In the genomic region with DNA sequence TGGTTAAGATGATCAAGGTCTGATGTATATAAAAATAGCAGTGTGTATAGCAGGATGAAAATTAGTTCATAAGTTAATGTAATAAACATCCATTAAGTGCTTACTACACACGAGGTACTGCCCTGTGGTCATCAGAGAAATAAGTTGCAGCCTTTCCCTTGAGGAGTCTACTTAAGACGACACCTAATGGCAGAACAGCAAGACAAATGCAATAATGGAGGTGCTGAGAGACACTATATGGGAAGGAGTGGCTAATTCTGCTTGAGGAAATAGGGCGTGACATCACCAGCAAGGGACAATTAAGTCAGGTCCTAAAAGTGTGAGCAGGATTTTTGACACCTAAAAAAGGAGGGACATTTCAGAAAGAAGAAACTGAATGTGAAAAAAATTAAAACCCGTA, we compare ENCODE assay signal across 20 cellular contexts.
DNase-seq lines count a peak whose midpoint lies in the region; ATAC-seq and TF ChIP-seq lines count a peak whose summit lies in the region.
"Had no signal": no experiment of that assay in that cellular context is flagged by ENCODE, and none has a peak within 500 bp of the region (broad histone marks: within the 10 kb centered on the region; RNA-seq: fewer than 3 reads in every experiment).

No MANE protein-coding gene starts in this region.

- peaks cover 6% of the 10 kb centered on the region for H3K9me3 ChIP-seq in mesenchymal stem cell (ENCODE audit: control insufficient read depth, low read length)

- no peak overlapping the region for H3K4ac ChIP-seq in mesenchymal stem cell (ENCODE audit: low read depth in 1 of 2, low read length in 2 of 2)

- no peak overlapping the region for H2BK12ac ChIP-seq in mesenchymal stem cell (ENCODE audit: low read length in 2 of 2)

- H2AK5ac ChIP-seq in mesenchymal stem cell (ENCODE audit: low read length, severe bottlenecking), result no peak overlapping the region

- H3K27ac ChIP-seq in mesenchymal stem cell (ENCODE audit: low read length, poor library complexity, severe bottlenecking), result no peak overlapping the region
- H3K27ac ChIP-seq: brain microvascular endothelial cell had no signal

- peak overlapping the region in 1 of 2 experiments; percentile 28 for H3K18ac ChIP-seq in mesenchymal stem cell (ENCODE audit: low read depth in 1 of 2, low read length in 2 of 2)

- H2BK5ac ChIP-seq in mesenchymal stem cell (ENCODE audit: low read depth, low read length, poor library complexity, severe bottlenecking), result no peak overlapping the region

- no peak overlapping the region for H3K23ac ChIP-seq in mesenchymal stem cell (ENCODE audit: low read length in 2 of 2)

- H3K4me3 ChIP-seq in mesenchymal stem cell (ENCODE audit: insufficient read depth in 1 of 2, low read depth in 1 of 2, low read length in 2 of 2), result no peak overlapping the region
- H3K4me3 ChIP-seq: mucosa of descending colon had no signal

- no peak for DNase-seq in activated T-cell treated with anti-CD3 and anti-CD28 coated beads, Interleukin-2, amount 50 U/mL, for 72 hours
- DNase-seq in activated T-cell treated with anti-CD3 and anti-CD28 coated beads, Interleukin-2, amount 50 U/mL, for 48 hours, result no peak
- no peak for DNase-seq in mesenchymal stem cell
- no peak for DNase-seq in type B pancreatic cell (ENCODE audit: extremely low spot score, unreplicated experiment)
- DNase-seq in iPS-NIHi7 (ENCODE audit: extremely low spot score), result no peak
- DNase-seq: activated T-cell treated with anti-CD3 and anti-CD28 coated beads, Interleukin-2, amount 50 U/mL, for 24 hours; brain microvascular endothelial cell; C1 segment of cervical spinal cord; DMS 273 treated with DMSO at 0.1 percent for 48 hours; effector memory CD4-positive, alpha-beta T cell; GF-D8; mucosa of descending colon; NCI-H1694; small intestine; stimulated activated CD4-positive, alpha-beta T cell treated with anti-CD3 and anti-CD28 coated beads, Interleukin-2, amount 100 ng/mL, for 48 hours; T-helper 2 cell had no signal

- H3K36me3 Mint-ChIP-seq in activated T-cell treated with anti-CD3 and anti-CD28 coated beads, Interleukin-2, amount 50 U/mL, for 72 hours (ENCODE audit: insufficient read depth in 2 of 2), result peaks cover 14 to 45% of the 10 kb centered on the region in 2 donors
- H3K36me3 Mint-ChIP-seq in type B pancreatic cell, result peaks cover 12% of the 10 kb centered on the region

- TF ChIP-seq CTCF in type B pancreatic cell (conservative IDR thresholded peaks at IDR 0.05), result no peak

- no peak overlapping the region for H3K4me2 ChIP-seq in mesenchymal stem cell (ENCODE audit: low read length, poor library complexity, severe bottlenecking)

- H3K79me1 ChIP-seq in mesenchymal stem cell (replicated peaks; ENCODE audit: low read length, poor library complexity, severe bottlenecking), result no peaks in the 10 kb centered on the region

- peak overlapping the region in 1 of 2 donors; percentile 23 for H3K4me3 Mint-ChIP-seq in activated T-cell treated with anti-CD3 and anti-CD28 coated beads, Interleukin-2, amount 50 U/mL, for 72 hours
- no peak overlapping the region for H3K4me3 Mint-ChIP-seq in type B pancreatic cell
- H3K4me3 Mint-ChIP-seq: activated T-cell treated with anti-CD3 and anti-CD28 coated beads, Interleukin-2, amount 50 U/mL, for 24 hours had no signal

- no peaks in the 10 kb centered on the region for H3K36me3 ChIP-seq in mesenchymal stem cell (ENCODE audit: control insufficient read depth in 1 of 2, insufficient read depth in 2 of 2, low read depth in 1 of 2, low read length in 2 of 2)
- H3K36me3 ChIP-seq: brain microvascular endothelial cell had no signal

- WGBS in mesenchymal stem cell, result 91% methylated on average over 4 of the region's 4 CpGs

- H4K91ac ChIP-seq in mesenchymal stem cell (ENCODE audit: low read length), result peak overlapping the region; percentile 71

- H3K14ac ChIP-seq in mesenchymal stem cell (ENCODE audit: low read length in 2 of 2), result no peak overlapping the region

- H3K9me3 Mint-ChIP-seq in activated T-cell treated with anti-CD3 and anti-CD28 coated beads, Interleukin-2, amount 50 U/mL, for 72 hours, result peaks cover 8 to 10% of the 10 kb centered on the region in 2 donors
- peaks cover 6% of the 10 kb centered on the region for H3K9me3 Mint-ChIP-seq in type B pancreatic cell

- H3K27ac Mint-ChIP-seq in activated T-cell treated with anti-CD3 and anti-CD28 coated beads, Interleukin-2, amount 50 U/mL, for 72 hours, result peak overlapping the region; percentile 69
- H3K27ac Mint-ChIP-seq in type B pancreatic cell, result peak overlapping the region; percentile 20

- H3K9ac ChIP-seq in mesenchymal stem cell (ENCODE audit: low read length), result no peak overlapping the region

- H3K27me3 ChIP-seq in mesenchymal stem cell (ENCODE audit: control insufficient read depth in 1 of 2, insufficient read depth in 1 of 2, low read length in 2 of 2), result no peaks in the 10 kb centered on the region
- H3K27me3 ChIP-seq: brain microvascular endothelial cell had no signal

- no peak overlapping the region for H4K8ac ChIP-seq in mesenchymal stem cell (ENCODE audit: low read length)

- H2AFZ ChIP-seq in mesenchymal stem cell (ENCODE audit: low read depth, low read length), result no peak overlapping the region

- no peak overlapping the region for H2BK15ac ChIP-seq in mesenchymal stem cell (ENCODE audit: low read depth, poor library complexity, severe bottlenecking)

- H3K4me1 ChIP-seq in mesenchymal stem cell (ENCODE audit: control insufficient read depth, insufficient read depth, low read depth, low read length), result peaks cover 5% of the 10 kb centered on the region

- ATAC-seq in activated T-cell treated with anti-CD3 and anti-CD28 coated beads, Interleukin-2, amount 50 U/mL, for 72 hours (replicated peaks in 1 of 2), result no peak
- ATAC-seq in HG02870 (IDR thresholded peaks at IDR 0.05; ENCODE audit: unreplicated experiment) (no peak), GM18517 (IDR thresholded peaks at IDR 0.05; ENCODE audit: unreplicated experiment) (no peak)
- ATAC-seq: left lobe of liver, mucosa of descending colon had no signal

- H3K4me1 Mint-ChIP-seq in activated T-cell treated with anti-CD3 and anti-CD28 coated beads, Interleukin-2, amount 50 U/mL, for 72 hours (ENCODE audit: low read depth), result peaks cover 19% of the 10 kb centered on the region
- peaks cover 12% of the 10 kb centered on the region for H3K4me1 Mint-ChIP-seq in type B pancreatic cell (ENCODE audit: unreplicated experiment)

- H3K27me3 Mint-ChIP-seq in activated T-cell treated with anti-CD3 and anti-CD28 coated beads, Interleukin-2, amount 50 U/mL, for 72 hours (ENCODE audit: low read depth), result no peaks in the 10 kb centered on the region
- no peaks in the 10 kb centered on the region for H3K27me3 Mint-ChIP-seq in type B pancreatic cell
- H3K27me3 Mint-ChIP-seq: activated T-cell treated with anti-CD3 and anti-CD28 coated beads, Interleukin-2, amount 50 U/mL, for 24 hours had no signal

- no peak overlapping the region for H2BK120ac ChIP-seq in mesenchymal stem cell (ENCODE audit: low read depth, low read length)

TF ChIP-seq in PFSK-1, 5 proteins besides CTCF, POLR2A, EP300 and RAD21:
- TF ChIP-seq POLR2AphosphoS5 (IDR thresholded peaks at IDR 0.05; ENCODE audit: low read depth, low read length) (0 out of 2 replicates have a peak, but pooled peaks have one; percentile 4), FOXP2 (optimal IDR thresholded peaks at IDR 0.05; ENCODE audit: borderline replicate concordance, extremely low read depth, extremely low read length, insufficient read depth) (no peak)
